In the genomic region with DNA sequence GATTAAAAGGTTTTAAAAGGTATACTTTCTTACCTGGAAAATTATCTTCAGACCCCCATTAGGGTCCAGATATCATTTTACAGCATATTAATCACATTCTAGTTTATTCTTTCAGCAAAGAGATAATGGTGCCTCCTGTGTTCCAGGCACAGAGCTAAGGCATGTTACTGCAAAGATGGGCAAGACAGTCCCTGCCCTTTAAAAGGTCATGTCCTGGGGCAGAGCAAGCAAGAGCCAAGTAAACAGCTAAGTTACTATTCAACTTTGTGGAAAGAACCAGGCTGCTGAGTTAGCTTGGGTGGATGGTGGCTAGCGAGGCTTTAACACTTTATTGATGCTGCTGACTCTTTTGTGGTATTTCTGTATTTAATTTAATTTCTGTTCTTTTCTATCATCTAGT, we compare ENCODE assay signal across 1 cellular context.
A peak's percentile ranks its signal among the peaks of the same experiment; 100 is the strongest.
TF ChIP-seq lines count a peak whose summit lies in the region.

No MANE protein-coding gene starts in this region.

TF ChIP-seq in HepG2, 621 proteins besides CTCF, POLR2A, EP300 and RAD21 (continued from another document and continues in another):
- TF ChIP-seq, protein P1, sequence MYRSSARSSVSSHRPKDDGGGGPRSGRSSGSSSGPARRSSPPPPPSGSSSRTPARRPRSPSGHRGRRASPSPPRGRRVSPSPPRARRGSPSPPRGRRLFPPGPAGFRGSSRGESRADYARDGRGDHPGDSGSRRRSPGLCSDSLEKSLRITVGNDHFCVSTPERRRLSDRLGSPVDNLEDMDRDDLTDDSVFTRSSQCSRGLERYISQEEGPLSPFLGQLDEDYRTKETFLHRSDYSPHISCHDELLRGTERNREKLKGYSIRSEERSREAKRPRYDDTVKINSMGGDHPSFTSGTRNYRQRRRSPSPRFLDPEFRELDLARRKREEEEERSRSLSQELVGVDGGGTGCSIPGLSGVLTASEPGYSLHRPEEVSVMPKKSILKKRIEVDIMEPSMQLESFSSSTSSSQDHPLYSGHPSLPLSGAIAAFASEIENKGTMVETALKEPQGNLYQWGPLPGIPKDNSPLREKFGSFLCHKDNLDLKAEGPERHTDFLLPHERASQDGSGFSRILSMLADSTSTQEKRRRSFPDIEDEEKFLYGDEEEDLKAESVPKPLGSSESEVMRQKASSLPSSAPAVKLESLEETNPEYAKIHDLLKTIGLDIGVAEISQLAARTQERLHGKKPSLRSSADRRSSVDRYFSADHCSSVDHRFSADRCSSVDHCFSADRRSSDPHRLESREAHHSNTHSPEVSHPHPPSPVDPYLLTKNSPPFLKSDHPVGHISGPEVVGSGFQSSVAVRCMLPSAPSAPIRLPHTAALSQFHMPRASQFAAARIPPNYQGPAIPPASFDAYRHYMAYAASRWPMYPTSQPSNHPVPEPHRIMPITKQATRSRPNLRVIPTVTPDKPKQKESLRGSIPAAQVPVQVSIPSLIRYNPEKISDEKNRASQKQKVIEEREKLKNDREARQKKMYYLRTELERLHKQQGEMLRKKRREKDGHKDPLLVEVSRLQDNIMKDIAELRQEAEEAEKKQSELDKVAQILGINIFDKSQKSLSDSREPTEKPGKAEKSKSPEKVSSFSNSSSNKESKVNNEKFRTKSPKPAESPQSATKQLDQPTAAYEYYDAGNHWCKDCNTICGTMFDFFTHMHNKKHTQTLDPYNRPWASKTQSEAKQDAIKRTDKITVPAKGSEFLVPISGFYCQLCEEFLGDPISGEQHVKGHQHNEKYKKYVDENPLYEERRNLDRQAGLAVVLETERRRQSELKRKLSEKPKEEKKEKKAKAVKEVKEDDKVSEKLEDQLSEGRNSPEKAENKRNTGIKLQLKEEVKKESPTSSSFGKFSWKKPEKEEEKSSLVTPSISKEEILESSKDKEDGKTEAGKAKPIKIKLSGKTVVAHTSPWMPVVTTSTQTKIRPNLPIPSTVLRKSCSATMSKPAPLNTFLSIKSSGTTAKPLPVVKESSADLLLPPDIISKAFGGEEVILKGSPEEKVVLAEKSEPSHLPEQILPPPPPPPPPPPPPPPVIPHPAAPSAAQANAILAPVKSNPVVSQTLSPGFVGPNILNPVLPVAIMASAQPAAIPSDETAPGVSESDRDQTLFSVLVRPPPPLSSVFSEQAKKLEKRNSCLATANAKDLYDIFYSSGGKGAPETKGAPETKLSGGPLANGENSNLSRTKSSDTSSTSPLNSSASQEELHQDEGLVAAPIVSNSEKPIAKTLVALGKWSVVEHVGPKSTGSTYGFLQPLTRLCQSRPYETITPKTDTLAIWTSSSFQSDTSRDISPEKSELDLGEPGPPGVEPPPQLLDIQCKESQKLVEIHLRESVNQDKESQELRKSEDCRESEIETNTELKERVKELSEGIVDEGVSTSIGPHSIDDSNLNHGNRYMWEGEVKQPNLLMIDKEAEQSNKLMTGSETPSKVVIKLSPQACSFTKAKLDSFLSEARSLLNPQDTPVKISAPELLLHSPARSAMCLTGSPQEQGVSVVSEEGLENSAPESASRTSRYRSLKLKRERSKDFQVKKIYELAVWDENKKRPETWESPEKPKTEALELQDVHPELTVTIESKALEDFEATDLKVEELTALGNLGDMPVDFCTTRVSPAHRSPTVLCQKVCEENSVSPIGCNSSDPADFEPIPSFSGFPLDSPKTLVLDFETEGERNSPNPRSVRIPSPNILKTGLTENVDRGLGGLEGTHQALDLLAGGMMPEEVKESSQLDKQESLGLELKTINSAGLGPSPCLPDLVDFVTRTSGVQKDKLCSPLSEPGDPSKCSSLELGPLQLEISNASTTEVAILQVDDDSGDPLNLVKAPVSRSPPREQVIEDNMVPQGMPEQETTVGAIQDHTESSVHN (CRISPR knock-in tag; IDR thresholded peaks at IDR 0.05) = no peak
- no peak for TF ChIP-seq ASH2L (IDR thresholded peaks at IDR 0.05; ENCODE audit: insufficient read length, low read depth, low read length)
- TF ChIP-seq, protein P2, sequence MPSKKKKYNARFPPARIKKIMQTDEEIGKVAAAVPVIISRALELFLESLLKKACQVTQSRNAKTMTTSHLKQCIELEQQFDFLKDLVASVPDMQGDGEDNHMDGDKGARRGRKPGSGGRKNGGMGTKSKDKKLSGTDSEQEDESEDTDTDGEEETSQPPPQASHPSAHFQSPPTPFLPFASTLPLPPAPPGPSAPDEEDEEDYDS (CRISPR knock-in tag; IDR thresholded peaks at IDR 0.05) = peak; percentile 28; the same call in 1 of the 2 replicates
- TF ChIP-seq, protein P3, sequence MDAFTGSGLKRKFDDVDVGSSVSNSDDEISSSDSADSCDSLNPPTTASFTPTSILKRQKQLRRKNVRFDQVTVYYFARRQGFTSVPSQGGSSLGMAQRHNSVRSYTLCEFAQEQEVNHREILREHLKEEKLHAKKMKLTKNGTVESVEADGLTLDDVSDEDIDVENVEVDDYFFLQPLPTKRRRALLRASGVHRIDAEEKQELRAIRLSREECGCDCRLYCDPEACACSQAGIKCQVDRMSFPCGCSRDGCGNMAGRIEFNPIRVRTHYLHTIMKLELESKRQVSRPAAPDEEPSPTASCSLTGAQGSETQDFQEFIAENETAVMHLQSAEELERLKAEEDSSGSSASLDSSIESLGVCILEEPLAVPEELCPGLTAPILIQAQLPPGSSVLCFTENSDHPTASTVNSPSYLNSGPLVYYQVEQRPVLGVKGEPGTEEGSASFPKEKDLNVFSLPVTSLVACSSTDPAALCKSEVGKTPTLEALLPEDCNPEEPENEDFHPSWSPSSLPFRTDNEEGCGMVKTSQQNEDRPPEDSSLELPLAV (CRISPR knock-in tag; conservative IDR thresholded peaks at IDR 0.05; ENCODE audit: low read depth) = no peak
- no peak for TF ChIP-seq PAWR (CRISPR knock-in tag; IDR thresholded peaks at IDR 0.05; ENCODE audit: borderline replicate concordance)
- TF ChIP-seq NRL (CRISPR knock-in tag; IDR thresholded peaks at IDR 0.05; ENCODE audit: borderline replicate concordance) = no peak
- no peak for TF ChIP-seq ZNF207 (IDR thresholded peaks at IDR 0.05; ENCODE audit: borderline replicate concordance)
- TF ChIP-seq THYN1 (CRISPR knock-in tag; IDR thresholded peaks at IDR 0.05; ENCODE audit: borderline replicate concordance, low read depth) = no peak
- no peak for TF ChIP-seq ATF1 (CRISPR knock-in tag; IDR thresholded peaks at IDR 0.05)
- TF ChIP-seq ARHGAP35 (CRISPR knock-in tag; IDR thresholded peaks at IDR 0.05; ENCODE audit: borderline replicate concordance) = no peak
- TF ChIP-seq, protein P4, sequence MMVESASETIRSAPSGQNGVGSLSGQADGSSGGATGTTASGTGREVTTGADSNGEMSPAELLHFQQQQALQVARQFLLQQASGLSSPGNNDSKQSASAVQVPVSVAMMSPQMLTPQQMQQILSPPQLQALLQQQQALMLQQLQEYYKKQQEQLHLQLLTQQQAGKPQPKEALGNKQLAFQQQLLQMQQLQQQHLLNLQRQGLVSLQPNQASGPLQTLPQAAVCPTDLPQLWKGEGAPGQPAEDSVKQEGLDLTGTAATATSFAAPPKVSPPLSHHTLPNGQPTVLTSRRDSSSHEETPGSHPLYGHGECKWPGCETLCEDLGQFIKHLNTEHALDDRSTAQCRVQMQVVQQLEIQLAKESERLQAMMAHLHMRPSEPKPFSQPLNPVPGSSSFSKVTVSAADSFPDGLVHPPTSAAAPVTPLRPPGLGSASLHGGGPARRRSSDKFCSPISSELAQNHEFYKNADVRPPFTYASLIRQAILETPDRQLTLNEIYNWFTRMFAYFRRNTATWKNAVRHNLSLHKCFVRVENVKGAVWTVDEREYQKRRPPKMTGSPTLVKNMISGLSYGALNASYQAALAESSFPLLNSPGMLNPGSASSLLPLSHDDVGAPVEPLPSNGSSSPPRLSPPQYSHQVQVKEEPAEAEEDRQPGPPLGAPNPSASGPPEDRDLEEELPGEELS (CRISPR knock-in tag; IDR thresholded peaks at IDR 0.05) = peak; percentile 89
- TF ChIP-seq, protein P5, sequence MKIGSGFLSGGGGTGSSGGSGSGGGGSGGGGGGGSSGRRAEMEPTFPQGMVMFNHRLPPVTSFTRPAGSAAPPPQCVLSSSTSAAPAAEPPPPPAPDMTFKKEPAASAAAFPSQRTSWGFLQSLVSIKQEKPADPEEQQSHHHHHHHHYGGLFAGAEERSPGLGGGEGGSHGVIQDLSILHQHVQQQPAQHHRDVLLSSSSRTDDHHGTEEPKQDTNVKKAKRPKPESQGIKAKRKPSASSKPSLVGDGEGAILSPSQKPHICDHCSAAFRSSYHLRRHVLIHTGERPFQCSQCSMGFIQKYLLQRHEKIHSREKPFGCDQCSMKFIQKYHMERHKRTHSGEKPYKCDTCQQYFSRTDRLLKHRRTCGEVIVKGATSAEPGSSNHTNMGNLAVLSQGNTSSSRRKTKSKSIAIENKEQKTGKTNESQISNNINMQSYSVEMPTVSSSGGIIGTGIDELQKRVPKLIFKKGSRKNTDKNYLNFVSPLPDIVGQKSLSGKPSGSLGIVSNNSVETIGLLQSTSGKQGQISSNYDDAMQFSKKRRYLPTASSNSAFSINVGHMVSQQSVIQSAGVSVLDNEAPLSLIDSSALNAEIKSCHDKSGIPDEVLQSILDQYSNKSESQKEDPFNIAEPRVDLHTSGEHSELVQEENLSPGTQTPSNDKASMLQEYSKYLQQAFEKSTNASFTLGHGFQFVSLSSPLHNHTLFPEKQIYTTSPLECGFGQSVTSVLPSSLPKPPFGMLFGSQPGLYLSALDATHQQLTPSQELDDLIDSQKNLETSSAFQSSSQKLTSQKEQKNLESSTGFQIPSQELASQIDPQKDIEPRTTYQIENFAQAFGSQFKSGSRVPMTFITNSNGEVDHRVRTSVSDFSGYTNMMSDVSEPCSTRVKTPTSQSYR (CRISPR knock-in tag; IDR thresholded peaks at IDR 0.05; ENCODE audit: borderline replicate concordance) = no peak
- TF ChIP-seq ZNF160 (CRISPR knock-in tag; IDR thresholded peaks at IDR 0.05) = no peak
- TF ChIP-seq DNMT1 (CRISPR knock-in tag; IDR thresholded peaks at IDR 0.05) = no peak
- TF ChIP-seq, protein P6, sequence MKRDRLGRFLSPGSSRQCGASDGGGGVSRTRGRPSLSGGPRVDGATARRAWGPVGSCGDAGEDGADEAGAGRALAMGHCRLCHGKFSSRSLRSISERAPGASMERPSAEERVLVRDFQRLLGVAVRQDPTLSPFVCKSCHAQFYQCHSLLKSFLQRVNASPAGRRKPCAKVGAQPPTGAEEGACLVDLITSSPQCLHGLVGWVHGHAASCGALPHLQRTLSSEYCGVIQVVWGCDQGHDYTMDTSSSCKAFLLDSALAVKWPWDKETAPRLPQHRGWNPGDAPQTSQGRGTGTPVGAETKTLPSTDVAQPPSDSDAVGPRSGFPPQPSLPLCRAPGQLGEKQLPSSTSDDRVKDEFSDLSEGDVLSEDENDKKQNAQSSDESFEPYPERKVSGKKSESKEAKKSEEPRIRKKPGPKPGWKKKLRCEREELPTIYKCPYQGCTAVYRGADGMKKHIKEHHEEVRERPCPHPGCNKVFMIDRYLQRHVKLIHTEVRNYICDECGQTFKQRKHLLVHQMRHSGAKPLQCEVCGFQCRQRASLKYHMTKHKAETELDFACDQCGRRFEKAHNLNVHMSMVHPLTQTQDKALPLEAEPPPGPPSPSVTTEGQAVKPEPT (CRISPR knock-in tag; IDR thresholded peaks at IDR 0.05; ENCODE audit: low read depth) = no peak
- TF ChIP-seq, protein P7, sequence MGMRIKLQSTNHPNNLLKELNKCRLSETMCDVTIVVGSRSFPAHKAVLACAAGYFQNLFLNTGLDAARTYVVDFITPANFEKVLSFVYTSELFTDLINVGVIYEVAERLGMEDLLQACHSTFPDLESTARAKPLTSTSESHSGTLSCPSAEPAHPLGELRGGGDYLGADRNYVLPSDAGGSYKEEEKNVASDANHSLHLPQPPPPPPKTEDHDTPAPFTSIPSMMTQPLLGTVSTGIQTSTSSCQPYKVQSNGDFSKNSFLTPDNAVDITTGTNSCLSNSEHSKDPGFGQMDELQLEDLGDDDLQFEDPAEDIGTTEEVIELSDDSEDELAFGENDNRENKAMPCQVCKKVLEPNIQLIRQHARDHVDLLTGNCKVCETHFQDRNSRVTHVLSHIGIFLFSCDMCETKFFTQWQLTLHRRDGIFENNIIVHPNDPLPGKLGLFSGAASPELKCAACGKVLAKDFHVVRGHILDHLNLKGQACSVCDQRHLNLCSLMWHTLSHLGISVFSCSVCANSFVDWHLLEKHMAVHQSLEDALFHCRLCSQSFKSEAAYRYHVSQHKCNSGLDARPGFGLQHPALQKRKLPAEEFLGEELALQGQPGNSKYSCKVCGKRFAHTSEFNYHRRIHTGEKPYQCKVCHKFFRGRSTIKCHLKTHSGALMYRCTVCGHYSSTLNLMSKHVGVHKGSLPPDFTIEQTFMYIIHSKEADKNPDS (CRISPR knock-in tag; IDR thresholded peaks at IDR 0.05) = no peak
- peak; percentile 79; the same call in 1 of the 2 replicates for TF ChIP-seq RXRA (CRISPR knock-in tag; IDR thresholded peaks at IDR 0.05)
- peak; percentile 54; the same call in 1 of the 2 replicates for TF ChIP-seq SP5 (CRISPR knock-in tag; IDR thresholded peaks at IDR 0.05; ENCODE audit: borderline replicate concordance, low read depth)
- TF ChIP-seq ZNF839 (CRISPR knock-in tag; IDR thresholded peaks at IDR 0.05; ENCODE audit: borderline replicate concordance) = no peak
- no peak for TF ChIP-seq RARG (CRISPR knock-in tag; IDR thresholded peaks at IDR 0.05; ENCODE audit: low read depth)
- TF ChIP-seq HNF4A (CRISPR knock-in tag; IDR thresholded peaks at IDR 0.05) = peak; percentile 56
- TF ChIP-seq THAP11 (CRISPR knock-in tag; IDR thresholded peaks at IDR 0.05) = peak; percentile 20; the same call in 1 of the 2 replicates
- TF ChIP-seq, protein P8, sequence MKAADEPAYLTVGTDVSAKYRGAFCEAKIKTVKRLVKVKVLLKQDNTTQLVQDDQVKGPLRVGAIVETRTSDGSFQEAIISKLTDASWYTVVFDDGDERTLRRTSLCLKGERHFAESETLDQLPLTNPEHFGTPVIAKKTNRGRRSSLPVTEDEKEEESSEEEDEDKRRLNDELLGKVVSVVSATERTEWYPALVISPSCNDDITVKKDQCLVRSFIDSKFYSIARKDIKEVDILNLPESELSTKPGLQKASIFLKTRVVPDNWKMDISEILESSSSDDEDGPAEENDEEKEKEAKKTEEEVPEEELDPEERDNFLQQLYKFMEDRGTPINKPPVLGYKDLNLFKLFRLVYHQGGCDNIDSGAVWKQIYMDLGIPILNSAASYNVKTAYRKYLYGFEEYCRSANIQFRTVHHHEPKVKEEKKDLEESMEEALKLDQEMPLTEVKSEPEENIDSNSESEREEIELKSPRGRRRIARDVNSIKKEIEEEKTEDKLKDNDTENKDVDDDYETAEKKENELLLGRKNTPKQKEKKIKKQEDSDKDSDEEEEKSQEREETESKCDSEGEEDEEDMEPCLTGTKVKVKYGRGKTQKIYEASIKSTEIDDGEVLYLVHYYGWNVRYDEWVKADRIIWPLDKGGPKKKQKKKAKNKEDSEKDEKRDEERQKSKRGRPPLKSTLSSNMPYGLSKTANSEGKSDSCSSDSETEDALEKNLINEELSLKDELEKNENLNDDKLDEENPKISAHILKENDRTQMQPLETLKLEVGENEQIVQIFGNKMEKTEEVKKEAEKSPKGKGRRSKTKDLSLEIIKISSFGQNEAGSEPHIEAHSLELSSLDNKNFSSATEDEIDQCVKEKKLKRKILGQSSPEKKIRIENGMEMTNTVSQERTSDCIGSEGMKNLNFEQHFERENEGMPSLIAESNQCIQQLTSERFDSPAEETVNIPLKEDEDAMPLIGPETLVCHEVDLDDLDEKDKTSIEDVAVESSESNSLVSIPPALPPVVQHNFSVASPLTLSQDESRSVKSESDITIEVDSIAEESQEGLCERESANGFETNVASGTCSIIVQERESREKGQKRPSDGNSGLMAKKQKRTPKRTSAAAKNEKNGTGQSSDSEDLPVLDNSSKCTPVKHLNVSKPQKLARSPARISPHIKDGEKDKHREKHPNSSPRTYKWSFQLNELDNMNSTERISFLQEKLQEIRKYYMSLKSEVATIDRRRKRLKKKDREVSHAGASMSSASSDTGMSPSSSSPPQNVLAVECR (CRISPR knock-in tag; IDR thresholded peaks at IDR 0.05; ENCODE audit: borderline replicate concordance) = no peak
